25 cellular contexts compared by ENCODE assay signal in genomic region chr10:7282457-7282856, GRCh38.
"Had no signal": no experiment of that assay in that cellular context is flagged by ENCODE, and none has a peak within 500 bp of the region (broad histone marks: within the 10 kb centered on the region; RNA-seq: fewer than 3 reads in every experiment).

No MANE protein-coding gene starts in this region.

- H3K79me2 ChIP-seq: parathyroid adenoma had no signal

- H3K27ac ChIP-seq: neural progenitor cell, ovary, parathyroid adenoma, psoas muscle, right lobe of liver, sigmoid colon, stomach, thoracic aorta, thyroid gland, tibial nerve, upper lobe of left lung, vagina had no signal

- H3K4me1 ChIP-seq: parathyroid adenoma, psoas muscle, right lobe of liver, sigmoid colon, stomach, tibial nerve, vagina had no signal

- H3K27me3 ChIP-seq: neural progenitor cell, ovary, right lobe of liver, sigmoid colon, stomach, thyroid gland, tibial nerve, upper lobe of left lung, vagina had no signal

- H3K4me3 ChIP-seq: neural progenitor cell, ovary, psoas muscle, right lobe of liver, sigmoid colon, stomach, thoracic aorta, thyroid gland, tibial nerve, upper lobe of left lung, vagina had no signal

- H3K9ac ChIP-seq: neural progenitor cell, parathyroid adenoma had no signal

- H3K9me3 ChIP-seq: ovary, psoas muscle, right lobe of liver, sigmoid colon, stomach, thoracic aorta, thyroid gland, tibial nerve, upper lobe of left lung, vagina had no signal

- H3K4me2 ChIP-seq: neural progenitor cell had no signal

- DNase-seq: naive thymus-derived CD8-positive, alpha-beta T cell; nephron progenitor cell; occipital lobe; ovary; posterior cingulate gyrus; psoas muscle; right cardiac atrium; right lobe of liver; sigmoid colon; small intestine; stimulated activated CD4-positive, alpha-beta T cell treated with anti-CD3 and anti-CD28 coated beads, Interleukin-15, amount 100 ng/mL, for 24 hours; stimulated activated CD4-positive, alpha-beta T cell treated with anti-CD3 and anti-CD28 coated beads, Interleukin-2, amount 100 ng/mL, for 24 hours; stimulated activated CD4-positive, alpha-beta T cell treated with anti-CD3 and anti-CD28 coated beads, Interleukin-2, amount 100 ng/mL, for 48 hours; stimulated activated CD4-positive, alpha-beta T cell treated with anti-CD3 and anti-CD28 coated beads, Interleukin-4, amount 100 ng/mL, for 24 hours; stimulated activated naive B cell treated with anti-CD40 and anti-IgM and Interleukin-4, amounts not matched to agents 10 μg/mL and 1 μg/mL and 100 μg/mL, for 72 hours; stimulated activated naive CD4-positive, alpha-beta T cell treated with Interleukin-2 at 50 U/mL for 16 hours; stomach; thyroid gland; trophoblast cell; upper lobe of left lung had no signal

- H3K36me3 ChIP-seq: neural progenitor cell, ovary, right lobe of liver, sigmoid colon, stomach, thoracic aorta, thyroid gland, upper lobe of left lung, vagina had no signal

- H2AFZ ChIP-seq: neural progenitor cell, parathyroid adenoma had no signal
